Comparison of ENCODE assay signal across 8 cellular contexts in genomic region chr10:130127612-130128607, GRCh38. TPM values are rescaled to one million over a fixed set of nuclear protein-coding genes. Genes with fewer than 3 reads are reported as not detected.
DNase-seq lines count a peak whose midpoint lies in the region; ATAC-seq and TF ChIP-seq lines count a peak whose summit lies in the region.

No MANE protein-coding gene starts in this region.

- peak; percentile 72 for DNase-seq in COLO829 (ENCODE audit: low spot score)
- peak; percentile 65 for DNase-seq in NCI-H345 (lab: John Stamatoyannopoulos, UW)
- DNase-seq in activated CD4-positive, alpha-beta T cell treated with anti-CD3 and anti-CD28 coated beads, Interleukin-2, amount 50 U/mL, for 48 hours = peak; percentile 52 to 64
- DNase-seq in endothelial cell (ENCODE audit: low spot score) = peak; percentile 65
- peak in 1 of 2 experiments; percentile 65 for DNase-seq in mesothelial cell of epicardium (ENCODE audit: low spot score in 2 of 2, unreplicated experiment in 2 of 2)
- no peak for DNase-seq in suprapubic skin (ENCODE audit: low spot score in 2 of 2)

- 9% methylated on average over 12 of the region's 12 CpGs for WGBS in suprapubic skin

- H3K27ac Mint-ChIP-seq in endothelial cell (ENCODE audit: unreplicated experiment) (no peak overlapping the region), mesothelial cell of epicardium (no peak overlapping the region)

- no peaks in the 10 kb centered on the region for H3K4me1 ChIP-seq in suprapubic skin

- no peaks in the 10 kb centered on the region for H3K36me3 Mint-ChIP-seq in endothelial cell (ENCODE audit: low read depth, unreplicated experiment)
- H3K36me3 Mint-ChIP-seq in mesothelial cell of epicardium = no peaks in the 10 kb centered on the region

- ATAC-seq in GM19035 (IDR thresholded peaks at IDR 0.05; ENCODE audit: unreplicated experiment) (peak; percentile 96), HG03095 (IDR thresholded peaks at IDR 0.05; ENCODE audit: unreplicated experiment) (peak; percentile 94)

- no peaks in the 10 kb centered on the region for H3K27me3 ChIP-seq in suprapubic skin

- H3K4me3 Mint-ChIP-seq in endothelial cell (ENCODE audit: unreplicated experiment) (no peak overlapping the region), mesothelial cell of epicardium (no peak overlapping the region)

- H3K27me3 Mint-ChIP-seq in endothelial cell (ENCODE audit: unreplicated experiment) (no peaks in the 10 kb centered on the region), mesothelial cell of epicardium (ENCODE audit: low read depth) (peaks cover 2% of the 10 kb centered on the region)

- H3K4me3 ChIP-seq in suprapubic skin = no peak overlapping the region

- no peak for TF ChIP-seq EP300 in suprapubic skin (IDR thresholded peaks at IDR 0.05)

- peak; percentile 52 for TF ChIP-seq CTCF in endothelial cell (IDR thresholded peaks at IDR 0.05; ENCODE audit: unreplicated experiment)
- TF ChIP-seq CTCF in mesothelial cell of epicardium (IDR thresholded peaks at IDR 0.05; ENCODE audit: unreplicated experiment) = peak; percentile 59
- peak; percentile 47 to 80 for TF ChIP-seq CTCF in suprapubic skin (IDR thresholded peaks at IDR 0.05)

- H3K9me3 ChIP-seq in suprapubic skin = no peaks in the 10 kb centered on the region

- H3K36me3 ChIP-seq in suprapubic skin = no peaks in the 10 kb centered on the region

- H3K27ac ChIP-seq in suprapubic skin = no peak overlapping the region

- no peak for TF ChIP-seq POLR2A in suprapubic skin (IDR thresholded peaks at IDR 0.05)

- H3K4me1 Mint-ChIP-seq in endothelial cell (ENCODE audit: unreplicated experiment) = no peaks in the 10 kb centered on the region
- peaks cover 12% of the 10 kb centered on the region for H3K4me1 Mint-ChIP-seq in mesothelial cell of epicardium

- no peaks in the 10 kb centered on the region for H3K9me3 Mint-ChIP-seq in endothelial cell (ENCODE audit: unreplicated experiment)
- no peaks in the 10 kb centered on the region for H3K9me3 Mint-ChIP-seq in mesothelial cell of epicardium

RNA-seq across cellular contexts. Expression of gene GLRX3, which starts 8.3 kb away (rescaled TPM):
- total RNA-seq in endothelial cell (ENCODE audit: unreplicated experiment) (111 TPM), mesothelial cell of epicardium (70.0 to 76.8 TPM (median 74.6 TPM) in 3 replicates), suprapubic skin (100 to 1,000 TPM in 1 of 4 donors, 10 to 100 TPM in 3; 35.7 to 115 (median 44.7) TPM)

RNA-seq across cellular contexts. Expression of gene C10orf143, which starts 17.3 kb away (rescaled TPM):
- total RNA-seq in endothelial cell (ENCODE audit: unreplicated experiment) (3.4 TPM), mesothelial cell of epicardium (2.2 to 3.4 TPM (median 2.9 TPM) in 3 replicates), suprapubic skin (1 to 10 TPM; 1.1 to 8.5 (median 4.5) TPM)

Comparison
In these comparisons a context has a peak if more than half of its experiments do, and no peak if none do; other contexts are left out.
1. DNase-seq: peak in COLO829 (single experiment), NCI-H345 (single experiment), activated CD4-positive, alpha-beta T cell treated with anti-CD3 and anti-CD28 coated beads, Interleukin-2, amount 50 U/mL, for 48 hours (2 of 2) and endothelial cell (single experiment); none in suprapubic skin (0 of 2).
2. Peak in every context shown above with its lines, with median percentiles within 50 percentile points of each other: CTCF ChIP-seq.